Comparison of ENCODE assay signal across 10 cellular contexts in the genomic region with DNA sequence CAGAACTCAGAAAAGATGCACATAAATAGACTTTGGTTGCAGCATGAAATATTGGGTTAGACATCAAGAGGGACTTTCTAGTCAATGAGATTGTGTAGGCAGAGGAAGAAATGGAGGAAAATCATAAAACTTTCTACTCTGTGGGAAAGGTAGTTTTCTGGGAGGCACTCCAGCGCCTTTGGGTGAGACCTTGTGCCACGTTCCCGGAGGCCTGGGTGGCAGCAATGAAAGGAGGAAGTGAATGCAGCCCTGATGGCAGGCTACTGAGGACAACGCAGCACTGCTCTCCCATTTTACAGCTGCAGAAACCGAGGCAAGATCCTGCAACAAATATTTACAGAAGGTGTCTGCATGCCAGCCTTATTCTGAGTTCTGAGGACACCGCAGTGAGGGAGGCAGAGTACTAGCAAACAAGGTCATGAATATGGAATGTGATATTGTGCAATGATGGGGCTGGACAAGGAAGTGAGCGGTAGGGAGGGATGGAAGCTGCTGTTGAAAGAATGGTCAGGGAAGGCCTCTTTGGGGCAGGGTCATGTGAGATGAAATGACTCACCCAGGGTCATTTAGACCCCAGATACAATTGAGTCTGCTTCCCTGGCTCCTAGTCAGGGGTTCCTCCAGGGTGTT.
A peak's percentile ranks its signal among the peaks of the same experiment; 100 is the strongest.
DNase-seq lines count a peak whose midpoint lies in the region; ATAC-seq and TF ChIP-seq lines count a peak whose summit lies in the region.
"Had no signal": no experiment of that assay in that cellular context is flagged by ENCODE, and none has a peak within 500 bp of the region (broad histone marks: within the 10 kb centered on the region; RNA-seq: fewer than 3 reads in every experiment).

No MANE protein-coding gene starts in this region.

- no peak overlapping the region for H3K27ac ChIP-seq in HEK293 (ENCODE audit: extremely low read depth, low read depth, low read length)

- H3K4me1 ChIP-seq in HEK293 (ENCODE audit: control insufficient read depth, insufficient read depth, low read length) (no peaks in the 10 kb centered on the region), skeletal muscle satellite cell (ENCODE audit: control insufficient read depth, insufficient read depth, low read length) (peaks cover 4% of the 10 kb centered on the region)

- TF ChIP-seq CTCF in HEK293 (tag by site-specific recombination; IDR thresholded peaks at IDR 0.05): no peak

- H3K9ac ChIP-seq in skeletal muscle satellite cell (ENCODE audit: low read depth, low read length): peak overlapping the region; percentile 2

- ATAC-seq in GM18861 (IDR thresholded peaks at IDR 0.05; ENCODE audit: unreplicated experiment) (no peak), HG03135 (IDR thresholded peaks at IDR 0.05; ENCODE audit: unreplicated experiment) (no peak)

- H3K27me3 ChIP-seq in skeletal muscle satellite cell (ENCODE audit: control insufficient read depth, insufficient read depth, low read length): no peaks in the 10 kb centered on the region
- H3K27me3 ChIP-seq: Peyer's patch had no signal

- H3K9me3 ChIP-seq in HEK293 (ENCODE audit: control insufficient read depth, insufficient read depth, low read depth, low read length) (no peaks in the 10 kb centered on the region), skeletal muscle satellite cell (replicated peaks; ENCODE audit: low read length) (no peaks in the 10 kb centered on the region)
- H3K9me3 ChIP-seq: Peyer's patch had no signal

- H3K4me3 ChIP-seq in HEK293 (ENCODE audit: low read depth, low read length) (no peak overlapping the region), skeletal muscle satellite cell (ENCODE audit: low read length) (no peak overlapping the region)
- H3K4me3 ChIP-seq: Peyer's patch had no signal

- POLR2A ChIA-PET in HEK293 (lab: Yijun Ruan, JAX): interaction anchor here (0.6 kb wide), 1 partner anchor 9 kb away, joined by 6 read pairs; no protein-coding TSS in a partner anchor

- no peaks in the 10 kb centered on the region for H3K36me3 ChIP-seq in HEK293 (ENCODE audit: control insufficient read depth in 2 of 2, insufficient read depth in 1 of 2, low read length in 2 of 2)
- no peaks in the 10 kb centered on the region for H3K36me3 ChIP-seq in skeletal muscle satellite cell (ENCODE audit: insufficient read depth, low read length)
- H3K36me3 ChIP-seq: Peyer's patch had no signal

- DNase-seq in SW480 (ENCODE audit: low spot score) (peak; percentile 96), foreskin melanocyte (peak; percentile 84), middle frontal gyrus (ENCODE audit: extremely low spot score, low spot score) (no peak)
- DNase-seq in stimulated activated CD4-positive, alpha-beta T cell treated with anti-CD3 and anti-CD28 coated beads, Interleukin-15, amount 100 ng/mL, for 24 hours: no peak
- DNase-seq: activated effector memory CD4-positive, alpha-beta T cell treated with Interleukin-2 at 50 U/mL for 16 hours had no signal

- peak overlapping the region; percentile 4 for H3K4me2 ChIP-seq in skeletal muscle satellite cell (ENCODE audit: low read length)

- CTCF ChIA-PET in HEK293 (lab: Yijun Ruan, JAX): interaction anchor here (1.2 kb wide), 1 partner anchor 236 kb away, joined by 5 read pairs; no protein-coding TSS in a partner anchor

TF ChIP-seq in HEK293, 187 proteins besides CTCF, POLR2A, EP300 and RAD21:
- TF ChIP-seq KLF17 (tag by site-specific recombination; IDR thresholded peaks at IDR 0.05): 0 out of 2 replicates have a peak, but pooled peaks have one; percentile 27
- no peak for TF ChIP-seq ZNF16 (tag by site-specific recombination; IDR thresholded peaks at IDR 0.05; ENCODE audit: low read depth)
- TF ChIP-seq ZNF654 (tag by site-specific recombination; IDR thresholded peaks at IDR 0.05; ENCODE audit: low read depth): no peak

Comparison
In these comparisons a context has a peak if more than half of its experiments do, and no peak if none do; other contexts are left out.
1. DNase-seq: peak in SW480 (single experiment) and foreskin melanocyte (single experiment); none in stimulated activated CD4-positive, alpha-beta T cell treated with anti-CD3 and anti-CD28 coated beads, Interleukin-15, amount 100 ng/mL, for 24 hours (single experiment) and middle frontal gyrus (single experiment).